ENCODE assay signal across 8 cellular contexts in the genomic region with DNA sequence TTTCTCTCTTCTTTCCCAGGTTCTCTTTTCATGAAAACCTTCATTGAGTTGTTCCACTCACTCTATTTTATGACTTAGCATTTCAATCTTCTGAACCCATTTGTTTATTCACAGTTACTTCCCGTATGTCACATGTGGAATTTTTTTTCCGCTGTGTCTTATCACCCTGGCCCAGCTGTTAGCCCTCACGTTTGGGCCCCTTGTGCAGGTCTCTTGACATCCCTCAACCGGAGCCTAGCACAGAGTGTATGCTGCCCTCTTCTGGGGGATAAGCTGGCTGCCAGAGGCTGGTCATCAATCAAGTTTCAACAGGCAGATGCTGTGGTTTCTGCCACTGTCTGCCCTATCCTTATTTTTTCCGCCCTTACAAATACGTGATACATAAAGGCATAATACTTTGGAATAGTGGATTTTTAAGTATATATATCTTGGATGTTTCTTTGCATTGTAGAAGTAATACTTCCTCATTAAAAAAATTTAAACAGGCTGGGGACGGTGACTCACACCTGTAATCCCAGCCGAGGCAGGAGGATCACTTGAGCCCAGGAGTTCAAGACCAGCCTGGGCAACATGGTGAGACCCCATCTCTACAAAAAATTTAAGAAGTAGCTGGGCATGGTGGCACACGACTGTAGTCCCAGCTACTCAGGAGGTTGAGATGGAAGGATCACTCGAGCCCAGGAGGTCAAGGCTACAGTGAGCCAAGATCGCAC. TPM values are rescaled to one million over a fixed set of nuclear protein-coding genes. Genes with fewer than 3 reads are reported as not detected.
A peak's percentile ranks its signal among the peaks of the same experiment; 100 is the strongest.
DNase-seq lines count a peak whose midpoint lies in the region; ATAC-seq and TF ChIP-seq lines count a peak whose summit lies in the region.

No MANE protein-coding gene starts in this region.

- peak overlapping the region; percentile 58 for H3K27ac Mint-ChIP-seq in activated CD8-positive, alpha-beta memory T cell treated with anti-CD3 and anti-CD28 coated beads, Interleukin-2, amount 10 ng/mL, durations not matched to agents 7 days and 5 days

- peak; percentile 78 for TF ChIP-seq CTCF in cardiac muscle cell (IDR thresholded peaks at IDR 0.05; ENCODE audit: low read depth, low read length)

- H3K9me3 Mint-ChIP-seq in activated CD8-positive, alpha-beta memory T cell treated with anti-CD3 and anti-CD28 coated beads, Interleukin-2, amount 10 ng/mL, durations not matched to agents 7 days and 5 days (ENCODE audit: low read depth) = no peaks in the 10 kb centered on the region

- DNase-seq in SKM-1 treated with dmso at 0.1 percent for 144 hours (lab: John Stamatoyannopoulos, UW; ENCODE audit: unreplicated experiment) (peak; percentile 14), SKM-1 (lab: John Stamatoyannopoulos, UW; ENCODE audit: unreplicated experiment) (no peak), NCI-H460 (ENCODE audit: extremely low read depth, low read depth) (peak; percentile 11), cardiac muscle cell (ENCODE audit: low read depth in 1 of 2, low spot score in 1 of 2) (peak; percentile 80 to 91)
- DNase-seq in activated CD8-positive, alpha-beta memory T cell treated with anti-CD3 and anti-CD28 coated beads, Interleukin-2, amount 10 ng/mL, durations not matched to agents 7 days and 5 days = peak; percentile 67
- DNase-seq in stimulated activated CD4-positive, alpha-beta T cell treated with anti-CD3 and anti-CD28 coated beads, Interleukin-15, amount 100 ng/mL, for 48 hours (ENCODE audit: low read depth in 2 of 2) = peak; percentile 14 to 31

- peaks cover 7% of the 10 kb centered on the region for H3K4me1 Mint-ChIP-seq in activated CD8-positive, alpha-beta memory T cell treated with anti-CD3 and anti-CD28 coated beads, Interleukin-2, amount 10 ng/mL, durations not matched to agents 7 days and 5 days

- peaks cover 9% of the 10 kb centered on the region for H3K36me3 Mint-ChIP-seq in activated CD8-positive, alpha-beta memory T cell treated with anti-CD3 and anti-CD28 coated beads, Interleukin-2, amount 10 ng/mL, durations not matched to agents 7 days and 5 days

- H3K27ac ChIP-seq in cardiac muscle cell = no peak overlapping the region

- ATAC-seq in activated CD8-positive, alpha-beta memory T cell treated with anti-CD3 and anti-CD28 coated beads, Interleukin-2, amount 10 ng/mL, durations not matched to agents 7 days and 5 days = peak; percentile 82
- ATAC-seq in HG02852 (IDR thresholded peaks at IDR 0.05; ENCODE audit: unreplicated experiment) (no peak), GM21576 (IDR thresholded peaks at IDR 0.05; ENCODE audit: unreplicated experiment) (no peak)

- peaks cover 29% of the 10 kb centered on the region for H3K36me3 ChIP-seq in cardiac muscle cell

- CTCF ChIA-PET in activated CD8-positive, alpha-beta memory T cell treated with anti-CD3 and anti-CD28 coated beads, Interleukin-2, amount 10 ng/mL, durations not matched to agents 7 days and 5 days (lab: Charles Lee) = interaction anchor here (0.6 to 4.1 kb wide), 26 partner anchors 11 to 549 kb away, joined by 3 to 35 read pairs (median 4); no protein-coding TSS in a partner anchor

- no peak overlapping the region for H3K4me3 ChIP-seq in cardiac muscle cell

- H3K27me3 ChIP-seq in cardiac muscle cell = no peaks in the 10 kb centered on the region

- H3K4me1 ChIP-seq in cardiac muscle cell (ENCODE audit: low read depth) = no peaks in the 10 kb centered on the region

- no peaks in the 10 kb centered on the region for H3K27me3 Mint-ChIP-seq in activated CD8-positive, alpha-beta memory T cell treated with anti-CD3 and anti-CD28 coated beads, Interleukin-2, amount 10 ng/mL, durations not matched to agents 7 days and 5 days

- no peaks in the 10 kb centered on the region for H3K9me3 ChIP-seq in cardiac muscle cell (ENCODE audit: low read depth)

- no peak overlapping the region for H3K4me3 Mint-ChIP-seq in activated CD8-positive, alpha-beta memory T cell treated with anti-CD3 and anti-CD28 coated beads, Interleukin-2, amount 10 ng/mL, durations not matched to agents 7 days and 5 days

RNA-seq across cellular contexts. Expression of gene RNF8, which starts 38.8 kb away (rescaled TPM):
- 16.5 and 17.6 TPM in 2 replicates for total RNA-seq in NCI-H460 (2014; rRNA removed; shearing (Covaris generic))
- 16.0 and 17.3 TPM in 2 replicates for polyA plus RNA-seq in NCI-H460 (2014; cell fraction: nucleus; rRNA removed)
- 10 to 100 TPM; 28.3 to 31.1 TPM for total RNA-seq in activated CD8-positive, alpha-beta memory T cell treated with anti-CD3 and anti-CD28 coated beads, Interleukin-2, amount 10 ng/mL, durations not matched to agents 7 days and 5 days
- total RNA-seq in cardiac muscle cell = 36.8 and 38.5 TPM in 2 replicates
- polyA plus RNA-seq in cardiac muscle cell = 49.9 and 55.8 TPM in 2 replicates

RNA-seq across cellular contexts. Expression of gene TMEM217, which starts 57.0 kb away (rescaled TPM):
- total RNA-seq in NCI-H460 (2014; rRNA removed; shearing (Covaris generic)) = 0.10 TPM in 1 of 2 replicates, not detected in the other
- polyA plus RNA-seq in NCI-H460 (2014; cell fraction: nucleus; rRNA removed) = not detected in 2 replicates
- total RNA-seq in activated CD8-positive, alpha-beta memory T cell treated with anti-CD3 and anti-CD28 coated beads, Interleukin-2, amount 10 ng/mL, durations not matched to agents 7 days and 5 days = 1 to 10 TPM; 2.7 to 5.7 TPM
- 1.3 and 3.8 TPM in 2 replicates for total RNA-seq in cardiac muscle cell
- polyA plus RNA-seq in cardiac muscle cell = 0.82 and 4.5 TPM in 2 replicates

RNA-seq across cellular contexts. Expression of gene TBC1D22B, which starts 57.4 kb away (rescaled TPM):
- total RNA-seq in NCI-H460 (2014; rRNA removed; shearing (Covaris generic)) = 7.2 and 8.6 TPM in 2 replicates
- 4.7 and 4.9 TPM in 2 replicates for polyA plus RNA-seq in NCI-H460 (2014; cell fraction: nucleus; rRNA removed)
- 10 to 100 TPM; 17.3 to 17.9 TPM for total RNA-seq in activated CD8-positive, alpha-beta memory T cell treated with anti-CD3 and anti-CD28 coated beads, Interleukin-2, amount 10 ng/mL, durations not matched to agents 7 days and 5 days
- 10.9 and 12.8 TPM in 2 replicates for total RNA-seq in cardiac muscle cell
- 13.3 and 14.3 TPM in 2 replicates for polyA plus RNA-seq in cardiac muscle cell
